In the genomic region with DNA sequence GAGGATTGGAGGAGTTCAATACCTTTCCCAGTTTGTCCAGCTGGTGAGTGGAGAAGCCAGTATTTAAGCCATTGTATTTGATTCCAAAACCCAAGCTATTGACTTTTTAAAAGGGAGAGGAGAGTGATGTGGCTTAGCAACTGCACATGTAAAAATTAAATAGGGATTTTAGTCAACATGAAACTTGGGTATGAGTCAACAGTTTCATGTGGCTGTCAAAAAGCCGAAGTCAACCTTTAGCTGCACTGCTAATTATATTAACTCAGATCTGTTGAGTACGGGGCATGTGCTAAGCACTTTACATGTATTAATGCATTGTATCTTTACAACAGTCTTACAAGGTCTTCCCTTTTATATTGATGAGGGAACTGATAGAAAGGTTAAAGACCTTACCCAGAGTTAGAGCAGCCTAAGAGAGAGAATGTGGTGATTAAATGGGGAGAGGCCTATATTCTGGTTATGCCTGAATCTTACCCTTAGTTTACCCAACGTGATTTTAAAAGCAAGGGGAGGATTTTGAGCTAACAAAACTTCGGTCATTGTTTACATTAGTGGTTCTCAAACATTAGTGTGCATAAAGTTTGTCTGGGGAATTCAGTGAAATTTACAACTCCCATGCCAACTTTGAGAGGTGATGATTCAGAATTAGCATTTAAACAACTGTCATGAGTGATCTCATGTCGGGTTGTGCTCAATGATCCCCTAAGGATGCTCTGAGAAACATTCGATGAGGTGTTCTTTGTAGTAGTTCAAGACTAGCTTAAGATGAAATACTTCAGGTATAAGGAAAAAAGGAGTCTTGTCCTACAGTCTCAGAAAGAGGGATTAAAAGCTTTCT, we compare ENCODE assay signal across 15 cellular contexts. TPM values are rescaled to one million over a fixed set of nuclear protein-coding genes. Genes with fewer than 3 reads are reported as not detected.
DNase-seq lines count a peak whose midpoint lies in the region; ATAC-seq and TF ChIP-seq lines count a peak whose summit lies in the region.
"Had no signal": no experiment of that assay in that cellular context is flagged by ENCODE, and none has a peak within 500 bp of the region (broad histone marks: within the 10 kb centered on the region; RNA-seq: fewer than 3 reads in every experiment).

No MANE protein-coding gene starts in this region.

- no peaks in the 10 kb centered on the region for H3K4me1 Mint-ChIP-seq in naive thymus-derived CD4-positive, alpha-beta T cell

- H3K36me3 Mint-ChIP-seq in naive thymus-derived CD4-positive, alpha-beta T cell: no peaks in the 10 kb centered on the region

- intact Hi-C loops in naive thymus-derived CD4-positive, alpha-beta T cell (cut with micrococcal nuclease): no loop called here
- intact Hi-C loops in A673 (cut with micrococcal nuclease; ENCODE audit: unreplicated experiment): no loop called here

- no TSS peak for BruUV-seq in A673 (replicated peaks; lab: Mats Ljungman, UMichigan)

- H3K27ac Mint-ChIP-seq in naive thymus-derived CD4-positive, alpha-beta T cell: no peak overlapping the region

- H3K36me3 ChIP-seq in naive thymus-derived CD4-positive, alpha-beta T cell (ENCODE audit: control insufficient read depth in 2 of 3, insufficient read depth in 3 of 3, low read length in 3 of 3): no peaks in the 10 kb centered on the region
- no peaks in the 10 kb centered on the region for H3K36me3 ChIP-seq in A673 (ENCODE audit: insufficient read depth, low read length, poor library complexity, severe bottlenecking)

- H3K27ac ChIP-seq in naive thymus-derived CD4-positive, alpha-beta T cell (ENCODE audit: low read depth, low read length): no peak overlapping the region
- H3K27ac ChIP-seq in A673 (ENCODE audit: low read depth, low read length, poor library complexity, severe bottlenecking): no peak overlapping the region
- H3K27ac ChIP-seq: C4-2B had no signal

- peak in 2 of 3 experiments; percentile 31 to 77 for DNase-seq in NCI-H1417 (lab: John Stamatoyannopoulos, UW)
- DNase-seq in naive thymus-derived CD4-positive, alpha-beta T cell: no peak
- DNase-seq in A673 (ENCODE audit: low spot score): no peak
- DNase-seq in NCI-H146 (lab: John Stamatoyannopoulos, UW): no peak
- DNase-seq in CD1c-positive myeloid dendritic cell (ENCODE audit: extremely low spot score): no peak
- DNase-seq: activated T-cell treated with anti-CD3 and anti-CD28 coated beads, Interleukin-2, amount 50 U/mL, for 4 hours; KG1; NK-92 treated with Interleukin-12 subunit alpha and Interleukin-12 subunit beta, amount 100 ng/mL, for 24 hours; T-helper 9 cell had no signal

- TF ChIP-seq POLR2A in GM18505 (IDR thresholded peaks at IDR 0.05; ENCODE audit: borderline replicate concordance, extremely low read depth, insufficient read depth, insufficient read length): no peak

- ATAC-seq in GM18505 (IDR thresholded peaks at IDR 0.05; ENCODE audit: unreplicated experiment): peak; percentile 94
- peak; percentile 89 for ATAC-seq in GM19467 (IDR thresholded peaks at IDR 0.05; ENCODE audit: unreplicated experiment)
- ATAC-seq in HG02973 (IDR thresholded peaks at IDR 0.05; ENCODE audit: unreplicated experiment): peak; percentile 99
- ATAC-seq in naive thymus-derived CD4-positive, alpha-beta T cell: no peak
- ATAC-seq: sciatic nerve had no signal

- no peaks in the 10 kb centered on the region for H3K4me1 ChIP-seq in naive thymus-derived CD4-positive, alpha-beta T cell (ENCODE audit: control insufficient read depth in 2 of 2, insufficient read depth in 2 of 2, low read length in 2 of 2)
- H3K4me1 ChIP-seq in A673 (ENCODE audit: insufficient read depth, low read length, poor library complexity, severe bottlenecking): no peaks in the 10 kb centered on the region

- H3K4me3 Mint-ChIP-seq in naive thymus-derived CD4-positive, alpha-beta T cell: no peak overlapping the region
- H3K4me3 Mint-ChIP-seq: activated T-cell treated with anti-CD3 and anti-CD28 coated beads, Interleukin-2, amount 50 U/mL, for 4 hours had no signal

- no peak for TF ChIP-seq CTCF in A673 (conservative IDR thresholded peaks at IDR 0.05; ENCODE audit: low read depth, low read length)

- H3K27me3 ChIP-seq in naive thymus-derived CD4-positive, alpha-beta T cell (ENCODE audit: control insufficient read depth in 2 of 2, insufficient read depth in 2 of 2, low read length in 2 of 2): no peaks in the 10 kb centered on the region
- peaks cover 53% of the 10 kb centered on the region for H3K27me3 ChIP-seq in A673 (replicated peaks; ENCODE audit: insufficient read depth, low read depth, low read length, poor library complexity)

- no peaks in the 10 kb centered on the region for H3K9me3 ChIP-seq in naive thymus-derived CD4-positive, alpha-beta T cell (ENCODE audit: control insufficient read depth in 2 of 3, low read length in 3 of 3)
- no peaks in the 10 kb centered on the region for H3K9me3 ChIP-seq in A673 (ENCODE audit: low read depth, low read length, poor library complexity, severe bottlenecking)

- POLR2A ChIA-PET in naive thymus-derived CD4-positive, alpha-beta T cell (lab: Charles Lee): no interaction called here
- POLR2A ChIA-PET in A673 (lab: Charles Lee; ENCODE audit: low non-redundant PET): no interaction called here

- CTCF ChIA-PET in naive thymus-derived CD4-positive, alpha-beta T cell (lab: Charles Lee): interaction anchor here (0.7 kb wide), 1 partner anchor 52 kb away, joined by 3 read pairs; no protein-coding TSS in a partner anchor
- CTCF ChIA-PET in A673 (lab: Charles Lee): no interaction called here

- H3K4me3 ChIP-seq in naive thymus-derived CD4-positive, alpha-beta T cell (ENCODE audit: low read length): no peak overlapping the region
- H3K4me3 ChIP-seq in A673 (ENCODE audit: low read depth, low read length, poor library complexity, severe bottlenecking): no peak overlapping the region

- H3K27me3 Mint-ChIP-seq in naive thymus-derived CD4-positive, alpha-beta T cell: peaks cover 10 to 29% (median 25%) of the 10 kb centered on the region in 5 donors

- peaks cover 0 to 19% (median 5%) of the 10 kb centered on the region in 11 donors for H3K9me3 Mint-ChIP-seq in naive thymus-derived CD4-positive, alpha-beta T cell

RNA-seq across cellular contexts. Expression of gene SLC35F3, which starts 6.9 kb away (rescaled TPM):
- 10 to 100 TPM in 1 of 5 experiments, under 1 TPM in 2, not detected in 2; 0.11 to 15.2 (median 0.12) TPM for total RNA-seq in naive thymus-derived CD4-positive, alpha-beta T cell
- polyA plus RNA-seq in naive thymus-derived CD4-positive, alpha-beta T cell: 1 to 10 TPM in 1 of 2 donors, under 1 TPM in 1; 0.96 to 1.4 TPM
- total RNA-seq in A673 (2021): 20.5 and 22.7 TPM in 2 replicates
- total RNA-seq: lung microvascular endothelial cell, sciatic nerve had no signal

Comparison
In these comparisons a context has a peak if more than half of its experiments do, and no peak if none do; other contexts are left out.
1. DNase-seq: peak in NCI-H1417 (2 of 3); none in naive thymus-derived CD4-positive, alpha-beta T cell (0 of 9), A673 (single experiment), NCI-H146 (single experiment) and CD1c-positive myeloid dendritic cell (single experiment).